2 cellular contexts compared by ENCODE assay signal in the genomic region with DNA sequence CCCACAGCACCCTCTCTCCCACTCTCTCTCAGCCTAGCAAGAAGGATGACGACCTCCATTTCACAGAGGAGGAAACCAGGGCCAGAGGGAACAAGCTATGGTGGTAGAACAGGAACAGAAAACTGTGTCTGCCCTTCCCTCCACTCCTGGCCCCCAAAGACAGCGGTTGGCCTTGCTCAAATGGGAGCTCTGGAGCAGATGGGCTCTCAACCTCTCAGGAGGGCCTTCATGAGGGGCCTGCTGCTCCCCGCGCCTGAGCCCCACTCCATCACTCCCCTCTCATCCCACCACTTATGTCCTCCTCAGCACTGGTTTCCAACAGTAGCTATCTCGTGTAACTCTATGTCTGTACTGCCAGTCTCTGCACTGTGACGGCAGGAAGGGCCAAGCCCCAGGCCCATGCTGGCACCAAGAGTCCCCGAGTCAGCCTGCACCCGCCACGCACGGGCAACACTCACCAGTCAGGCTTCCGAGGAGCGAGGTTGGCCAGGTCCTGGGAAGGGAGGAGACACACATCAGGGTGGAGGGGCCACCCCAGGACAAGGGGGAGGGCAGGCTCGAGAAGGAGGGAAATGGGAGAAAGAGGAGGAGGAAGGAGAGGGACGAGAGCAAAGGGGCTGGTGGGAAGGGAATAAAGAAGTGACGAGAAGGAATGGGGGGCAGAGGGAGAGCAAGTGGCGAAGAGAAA.
A peak's percentile ranks its signal among the peaks of the same experiment; 100 is the strongest.
TF ChIP-seq lines count a peak whose summit lies in the region.

No MANE protein-coding gene starts in this region.

TF ChIP-seq in HepG2, 621 proteins besides CTCF, POLR2A, EP300 and RAD21:
- TF ChIP-seq MXD4 (CRISPR knock-in tag; IDR thresholded peaks at IDR 0.05) (no peak), SALL2 (CRISPR knock-in tag; IDR thresholded peaks at IDR 0.05) (0 out of 2 replicates have a peak, but pooled peaks have one; percentile 25), TBX2 (CRISPR knock-in tag; IDR thresholded peaks at IDR 0.05; ENCODE audit: borderline replicate concordance) (0 out of 2 replicates have a peak, but pooled peaks have one; percentile 4), SMC3 (IDR thresholded peaks at IDR 0.05; ENCODE audit: low read length) (no peak), WIZ (CRISPR knock-in tag; IDR thresholded peaks at IDR 0.05) (no peak)
- TF ChIP-seq, protein P1, sequence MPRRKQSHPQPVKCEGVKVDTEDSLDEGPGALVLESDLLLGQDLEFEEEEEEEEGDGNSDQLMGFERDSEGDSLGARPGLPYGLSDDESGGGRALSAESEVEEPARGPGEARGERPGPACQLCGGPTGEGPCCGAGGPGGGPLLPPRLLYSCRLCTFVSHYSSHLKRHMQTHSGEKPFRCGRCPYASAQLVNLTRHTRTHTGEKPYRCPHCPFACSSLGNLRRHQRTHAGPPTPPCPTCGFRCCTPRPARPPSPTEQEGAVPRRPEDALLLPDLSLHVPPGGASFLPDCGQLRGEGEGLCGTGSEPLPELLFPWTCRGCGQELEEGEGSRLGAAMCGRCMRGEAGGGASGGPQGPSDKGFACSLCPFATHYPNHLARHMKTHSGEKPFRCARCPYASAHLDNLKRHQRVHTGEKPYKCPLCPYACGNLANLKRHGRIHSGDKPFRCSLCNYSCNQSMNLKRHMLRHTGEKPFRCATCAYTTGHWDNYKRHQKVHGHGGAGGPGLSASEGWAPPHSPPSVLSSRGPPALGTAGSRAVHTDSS (CRISPR knock-in tag; conservative IDR thresholded peaks at IDR 0.05), result no peak

TF ChIP-seq in HEK293T, 16 proteins besides CTCF, POLR2A, EP300 and RAD21:
- no peak for TF ChIP-seq FOXK2 (IDR thresholded peaks at IDR 0.05)
- no peak for TF ChIP-seq ZNF384 (IDR thresholded peaks at IDR 0.05)
